Comparison of ENCODE assay signal across 1 cellular context in the genomic region with DNA sequence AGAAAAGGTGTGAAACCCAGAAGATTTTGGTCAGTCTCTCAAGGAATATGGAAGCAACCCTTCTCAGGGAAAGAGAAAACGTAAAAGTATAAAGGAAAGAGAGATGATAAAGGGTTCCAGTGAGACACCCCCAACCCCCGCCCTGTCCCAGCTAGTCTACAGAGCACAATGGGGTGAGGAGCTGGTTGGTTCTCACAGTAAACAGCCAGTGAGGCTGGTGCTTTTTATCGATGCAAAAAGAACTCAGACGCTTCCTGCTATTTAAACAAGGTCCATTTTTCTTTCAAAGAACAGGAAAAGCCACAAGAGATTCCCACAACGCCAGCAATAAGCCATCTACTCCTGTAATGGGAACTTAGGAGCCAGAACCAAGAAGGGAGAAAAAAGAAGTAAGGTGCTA.
TF ChIP-seq lines count a peak whose summit lies in the region.

No MANE protein-coding gene starts in this region.

TF ChIP-seq in WTC11, 78 proteins besides CTCF, POLR2A, EP300 and RAD21 (continued from another document):
- TF ChIP-seq, protein P1, sequence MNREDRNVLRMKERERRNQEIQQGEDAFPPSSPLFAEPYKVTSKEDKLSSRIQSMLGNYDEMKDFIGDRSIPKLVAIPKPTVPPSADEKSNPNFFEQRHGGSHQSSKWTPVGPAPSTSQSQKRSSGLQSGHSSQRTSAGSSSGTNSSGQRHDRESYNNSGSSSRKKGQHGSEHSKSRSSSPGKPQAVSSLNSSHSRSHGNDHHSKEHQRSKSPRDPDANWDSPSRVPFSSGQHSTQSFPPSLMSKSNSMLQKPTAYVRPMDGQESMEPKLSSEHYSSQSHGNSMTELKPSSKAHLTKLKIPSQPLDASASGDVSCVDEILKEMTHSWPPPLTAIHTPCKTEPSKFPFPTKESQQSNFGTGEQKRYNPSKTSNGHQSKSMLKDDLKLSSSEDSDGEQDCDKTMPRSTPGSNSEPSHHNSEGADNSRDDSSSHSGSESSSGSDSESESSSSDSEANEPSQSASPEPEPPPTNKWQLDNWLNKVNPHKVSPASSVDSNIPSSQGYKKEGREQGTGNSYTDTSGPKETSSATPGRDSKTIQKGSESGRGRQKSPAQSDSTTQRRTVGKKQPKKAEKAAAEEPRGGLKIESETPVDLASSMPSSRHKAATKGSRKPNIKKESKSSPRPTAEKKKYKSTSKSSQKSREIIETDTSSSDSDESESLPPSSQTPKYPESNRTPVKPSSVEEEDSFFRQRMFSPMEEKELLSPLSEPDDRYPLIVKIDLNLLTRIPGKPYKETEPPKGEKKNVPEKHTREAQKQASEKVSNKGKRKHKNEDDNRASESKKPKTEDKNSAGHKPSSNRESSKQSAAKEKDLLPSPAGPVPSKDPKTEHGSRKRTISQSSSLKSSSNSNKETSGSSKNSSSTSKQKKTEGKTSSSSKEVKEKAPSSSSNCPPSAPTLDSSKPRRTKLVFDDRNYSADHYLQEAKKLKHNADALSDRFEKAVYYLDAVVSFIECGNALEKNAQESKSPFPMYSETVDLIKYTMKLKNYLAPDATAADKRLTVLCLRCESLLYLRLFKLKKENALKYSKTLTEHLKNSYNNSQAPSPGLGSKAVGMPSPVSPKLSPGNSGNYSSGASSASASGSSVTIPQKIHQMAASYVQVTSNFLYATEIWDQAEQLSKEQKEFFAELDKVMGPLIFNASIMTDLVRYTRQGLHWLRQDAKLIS (CRISPR knock-in tag; IDR thresholded peaks at IDR 0.05; ENCODE audit: borderline replicate concordance) = no peak
- no peak for TF ChIP-seq STAT6 (CRISPR knock-in tag; conservative IDR thresholded peaks at IDR 0.05; ENCODE audit: low read depth)
- TF ChIP-seq MLX (CRISPR knock-in tag; IDR thresholded peaks at IDR 0.05) = no peak
- no peak for TF ChIP-seq SMAD4 (CRISPR knock-in tag; IDR thresholded peaks at IDR 0.05)
- TF ChIP-seq, protein P2, sequence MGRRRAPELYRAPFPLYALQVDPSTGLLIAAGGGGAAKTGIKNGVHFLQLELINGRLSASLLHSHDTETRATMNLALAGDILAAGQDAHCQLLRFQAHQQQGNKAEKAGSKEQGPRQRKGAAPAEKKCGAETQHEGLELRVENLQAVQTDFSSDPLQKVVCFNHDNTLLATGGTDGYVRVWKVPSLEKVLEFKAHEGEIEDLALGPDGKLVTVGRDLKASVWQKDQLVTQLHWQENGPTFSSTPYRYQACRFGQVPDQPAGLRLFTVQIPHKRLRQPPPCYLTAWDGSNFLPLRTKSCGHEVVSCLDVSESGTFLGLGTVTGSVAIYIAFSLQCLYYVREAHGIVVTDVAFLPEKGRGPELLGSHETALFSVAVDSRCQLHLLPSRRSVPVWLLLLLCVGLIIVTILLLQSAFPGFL (CRISPR knock-in tag; IDR thresholded peaks at IDR 0.05; ENCODE audit: borderline replicate concordance) = no peak
- no peak for TF ChIP-seq IRF2 (CRISPR knock-in tag; IDR thresholded peaks at IDR 0.05; ENCODE audit: borderline replicate concordance, low read depth)
- no peak for TF ChIP-seq ZNF425 (CRISPR knock-in tag; conservative IDR thresholded peaks at IDR 0.05)
- TF ChIP-seq, protein P3, sequence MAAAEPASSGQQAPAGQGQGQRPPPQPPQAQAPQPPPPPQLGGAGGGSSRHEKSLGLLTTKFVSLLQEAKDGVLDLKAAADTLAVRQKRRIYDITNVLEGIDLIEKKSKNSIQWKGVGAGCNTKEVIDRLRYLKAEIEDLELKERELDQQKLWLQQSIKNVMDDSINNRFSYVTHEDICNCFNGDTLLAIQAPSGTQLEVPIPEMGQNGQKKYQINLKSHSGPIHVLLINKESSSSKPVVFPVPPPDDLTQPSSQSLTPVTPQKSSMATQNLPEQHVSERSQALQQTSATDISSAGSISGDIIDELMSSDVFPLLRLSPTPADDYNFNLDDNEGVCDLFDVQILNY (CRISPR knock-in tag; IDR thresholded peaks at IDR 0.05) = no peak
